In genomic region chr1:236140705-236141446, GRCh38 we compare ENCODE assay signal across 8 cellular contexts. TPM values are rescaled to one million over a fixed set of nuclear protein-coding genes. Genes with fewer than 3 reads are reported as not detected.
DNase-seq lines count a peak whose midpoint lies in the region; ATAC-seq, FAIRE-seq and TF ChIP-seq lines count a peak whose summit lies in the region.

No MANE protein-coding gene starts in this region.

- no peak overlapping the region for H2BK12ac ChIP-seq in H9 (ENCODE audit: insufficient read length, low read depth, low read length)

- peak overlapping the region; percentile 72 to 88 for H3K4me3 Mint-ChIP-seq in H9

- no peak overlapping the region for H2BK20ac ChIP-seq in H9 (ENCODE audit: low read depth, low read length, poor library complexity, severe bottlenecking)

- H3K36me3 ChIP-seq in mesodermal cell (ENCODE audit: control insufficient read depth, insufficient read depth, low read length) = no peaks in the 10 kb centered on the region

- no peaks in the 10 kb centered on the region for H3K79me1 ChIP-seq in H9 (ENCODE audit: insufficient read depth, low read depth, low read length, poor library complexity, severe bottlenecking)

- H3K56ac ChIP-seq in H9 (ENCODE audit: insufficient read length, low read depth, low read length) = no peak overlapping the region

- no peak overlapping the region for H2BK120ac ChIP-seq in H9 (ENCODE audit: low read depth, low read length, poor library complexity, severe bottlenecking)

- WGBS in H9 (ENCODE audit: extremely low coverage, insufficient read length, low lambda C conversion rate) = no CpG with 5 or more reads among the region's 18 CpGs
- 13 to 23% methylated on average over 15 of the region's 18 CpGs for WGBS in mesodermal cell (ENCODE audit: insufficient coverage in 2 of 2), 2 experiments

- no peak overlapping the region for H4K5ac ChIP-seq in H9 (ENCODE audit: insufficient read length, low read depth, low read length)

- H3K4me1 Mint-ChIP-seq in H9 = peaks cover 26 to 29% of the 10 kb centered on the region in 2 experiments

- H3K23me2 ChIP-seq in H9 (ENCODE audit: insufficient read length, low read depth, low read length, poor library complexity, severe bottlenecking) = peaks cover 18% of the 10 kb centered on the region

- H3K27me3 Mint-ChIP-seq in H9 (ENCODE audit: low read depth) = peaks cover 73% of the 10 kb centered on the region

- peaks cover 4% of the 10 kb centered on the region; the same call in 1 of the 2 replicates for H3K4me1 ChIP-seq in H9 (ENCODE audit: insufficient read depth, low read length)
- peaks cover 14% of the 10 kb centered on the region for H3K4me1 ChIP-seq in mesodermal cell (ENCODE audit: control insufficient read depth, insufficient read depth, low read length, poor library complexity, severe bottlenecking)

- no peak overlapping the region for H2AFZ ChIP-seq in H9 (ENCODE audit: low read length)

- no peak overlapping the region for H3T11ph ChIP-seq in H9 (ENCODE audit: low read length)

- H3K4me3 ChIP-seq in mesodermal cell (ENCODE audit: extremely low read depth, insufficient read depth, low read length, poor library complexity, severe bottlenecking) = peak overlapping the region; percentile 72

- no peak overlapping the region for H3K14ac ChIP-seq in H9 (ENCODE audit: insufficient read depth, low read length)

- no peaks in the 10 kb centered on the region for H3K79me2 ChIP-seq in H9 (ENCODE audit: insufficient read depth, low read length)

- H4K8ac ChIP-seq in H9 (replicated peaks; ENCODE audit: insufficient read length, low read depth, low read length) = no peak overlapping the region

- peak overlapping the region; percentile 85 for H3K4me2 ChIP-seq in H9 (ENCODE audit: insufficient read depth, insufficient read length, low read length)

- peaks cover 20% of the 10 kb centered on the region; the same call in 1 of the 2 replicates for H3K27me3 ChIP-seq in H9 (ENCODE audit: insufficient read depth, low read length)

- H3K9me3 ChIP-seq in H9 (ENCODE audit: control insufficient read depth, low read depth, low read length) = no peaks in the 10 kb centered on the region
- no peaks in the 10 kb centered on the region for H3K9me3 ChIP-seq in mesodermal cell (ENCODE audit: control insufficient read depth, low read length)

- no peak for DNase-seq in H9
- DNase-seq in T47D (ENCODE audit: low read depth in 1 of 2, low spot score in 1 of 2) = peak; percentile 30 to 54
- DNase-seq in A172 (ENCODE audit: low spot score) = no peak
- DNase-seq in GM12892 (ENCODE audit: insufficient read length) = no peak

- H2AK5ac ChIP-seq in H9 (ENCODE audit: insufficient read length, low read length) = no peak overlapping the region

- ATAC-seq in HG03175 (IDR thresholded peaks at IDR 0.05; ENCODE audit: unreplicated experiment) = no peak
- no peak for ATAC-seq in HG02642 (IDR thresholded peaks at IDR 0.05; ENCODE audit: poor library complexity, unreplicated experiment)

- no peak overlapping the region for H3K18ac ChIP-seq in H9 (ENCODE audit: insufficient read length, low read depth, low read length)

- no peak overlapping the region for H2BK5ac ChIP-seq in H9 (ENCODE audit: insufficient read length, low read length)

- no peak overlapping the region for H3K27ac Mint-ChIP-seq in H9

- no peak for TF ChIP-seq POLR2A in GM12892 (IDR thresholded peaks at IDR 0.05; ENCODE audit: low read depth, low read length)

- no peak for FAIRE-seq in GM12892 (lab: Jason Lieb, UNC)

- H3K9ac ChIP-seq in H9 (ENCODE audit: extremely low read depth, insufficient read length, low read length) = no peak overlapping the region

- in situ Hi-C loops in T47D (cut with HindIII; ENCODE audit: low pct_unique_long_range_greater_than_20kb, low sequenced_read_pairs) = no loop called here

- no peak overlapping the region for H3K4ac ChIP-seq in H9 (ENCODE audit: low read depth, low read length)

- no peak overlapping the region for H3K27ac ChIP-seq in 22Rv1
- H3K27ac ChIP-seq in H9 (ENCODE audit: insufficient read length, low read depth, low read length) = no peak overlapping the region
- no peak overlapping the region for H3K27ac ChIP-seq in mesodermal cell (ENCODE audit: low read depth, low read length, severe bottlenecking)

- no peak overlapping the region for H4K91ac ChIP-seq in H9 (ENCODE audit: insufficient read length, low read depth, low read length)

- no peaks in the 10 kb centered on the region; a peak in 1 of 5 replicates for H3K9me3 Mint-ChIP-seq in H9

- H3K23ac ChIP-seq in H9 (ENCODE audit: insufficient read length, low read depth, low read length) = no peak overlapping the region

- H2BK15ac ChIP-seq in H9 (ENCODE audit: low read depth, low read length) = no peak overlapping the region

- peak; percentile 28 for TF ChIP-seq CTCF in 22Rv1 (IDR thresholded peaks at IDR 0.05)
- 0 out of 3 replicates have a peak, but pooled peaks have one; percentile 15 for TF ChIP-seq CTCF in H9 (conservative IDR thresholded peaks at IDR 0.05)

- H3K36me3 Mint-ChIP-seq in H9 (ENCODE audit: insufficient read depth in 1 of 3, low read depth in 3 of 3) = peaks cover 0 to under 1% (median 0%) of the 10 kb centered on the region in 3 experiments; a peak in 2 of 7 replicates

- no peaks in the 10 kb centered on the region for H4K20me1 ChIP-seq in H9 (ENCODE audit: control insufficient read depth, insufficient read depth, insufficient read length)

RNA-seq across cellular contexts. Expression of gene GPR137B, which starts 1.5 kb away (rescaled TPM):
- 5.9 and 6.6 TPM in 2 replicates for total RNA-seq in H9 (2021)
- polyA plus RNA-seq in mesodermal cell (2013, experiment 1 of 2) = 13.0 TPM
- 12.6 TPM for polyA plus RNA-seq in mesodermal cell (2013, experiment 2 of 2)
- total RNA-seq in A172 (2014; rRNA removed; shearing (Covaris generic)) = 10.3 and 17.4 TPM in 2 replicates
- 19.5 TPM for polyA plus RNA-seq in GM12892 (2012; ENCODE audit: missing spikeins)

Comparison
In these comparisons a context has a peak if more than half of its experiments do, and no peak if none do; other contexts are left out.
1. DNase-seq: peak in T47D (2 of 2); none in H9 (single experiment), A172 (single experiment) and GM12892 (single experiment).